In the genomic region with DNA sequence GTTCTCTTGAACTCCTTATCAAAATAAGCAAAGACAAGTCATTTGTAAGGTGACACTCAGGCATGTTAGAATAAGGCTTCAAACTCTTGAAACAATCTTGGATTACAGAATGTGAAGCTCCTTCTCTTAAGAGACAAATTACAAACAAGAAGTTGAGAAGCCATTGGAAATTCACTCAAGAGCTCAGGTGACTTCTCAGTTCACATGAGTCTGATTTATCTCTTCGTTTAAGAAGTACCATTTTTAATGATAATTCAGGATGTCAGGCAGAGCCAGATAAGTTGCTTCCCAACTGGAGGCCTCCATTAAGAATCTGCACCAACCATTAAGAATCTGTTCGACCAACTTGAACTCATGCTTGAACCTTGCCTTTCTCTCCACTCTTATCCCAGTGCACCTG, we compare ENCODE assay signal across 25 cellular contexts.
"Had no signal": no experiment of that assay in that cellular context is flagged by ENCODE, and none has a peak within 500 bp of the region (broad histone marks: within the 10 kb centered on the region; RNA-seq: fewer than 3 reads in every experiment).

No MANE protein-coding gene starts in this region.

- FAIRE-seq: astrocyte had no signal

- H3K27me3 Mint-ChIP-seq: activated CD8-positive, alpha-beta memory T cell treated with anti-CD3 and anti-CD28 coated beads, Interleukin-2, amount 10 ng/mL, durations not matched to agents 7 days and 5 days; activated naive CD8-positive, alpha-beta T cell had no signal

- H3K4me3 Mint-ChIP-seq: activated CD4-positive, alpha-beta T cell treated with anti-CD3 and anti-CD28 coated beads, Interleukin-2, amount 10 ng/mL, durations not matched to agents 24 days and 14 days; activated CD8-positive, alpha-beta memory T cell treated with anti-CD3 and anti-CD28 coated beads, Interleukin-2, amount 10 ng/mL, durations not matched to agents 7 days and 5 days; activated naive CD8-positive, alpha-beta T cell; activated T-cell treated with anti-CD3 and anti-CD28 coated beads, Interleukin-2, amount 50 U/mL, for 4 hours; T-helper 1 cell treated with Interleukin-12 subunit alpha and Interleukin-12 subunit beta and Interleukin-4 antibody, amounts not matched to agents 30 μg/mL and 1 μg/mL, for 36 hours had no signal

- H3K4me3 ChIP-seq: cardiac muscle cell had no signal

- H3K9me3 ChIP-seq: SJCRH30 had no signal

- H3K4me1 Mint-ChIP-seq: activated CD4-positive, alpha-beta T cell treated with anti-CD3 and anti-CD28 coated beads, Interleukin-2, amount 10 ng/mL, durations not matched to agents 24 days and 14 days; activated CD8-positive, alpha-beta memory T cell treated with anti-CD3 and anti-CD28 coated beads, Interleukin-2, amount 10 ng/mL, durations not matched to agents 7 days and 5 days had no signal

- H3K9me3 Mint-ChIP-seq: activated CD4-positive, alpha-beta T cell treated with anti-CD3 and anti-CD28 coated beads, Interleukin-2, amount 10 ng/mL, durations not matched to agents 24 days and 14 days; activated T-cell treated with anti-CD3 and anti-CD28 coated beads, Interleukin-2, amount 50 U/mL, for 4 hours; T-helper 1 cell treated with Interleukin-12 subunit alpha and Interleukin-12 subunit beta and Interleukin-4 antibody, amounts not matched to agents 30 μg/mL and 1 μg/mL, for 36 hours had no signal

- H3K36me3 Mint-ChIP-seq: activated CD8-positive, alpha-beta memory T cell treated with anti-CD3 and anti-CD28 coated beads, Interleukin-2, amount 10 ng/mL, durations not matched to agents 7 days and 5 days; activated naive CD8-positive, alpha-beta T cell had no signal

- H3K36me3 ChIP-seq: brain microvascular endothelial cell, cardiac muscle cell, SJCRH30 had no signal

- H3K27ac Mint-ChIP-seq: activated CD4-positive, alpha-beta T cell treated with anti-CD3 and anti-CD28 coated beads, Interleukin-2, amount 10 ng/mL, durations not matched to agents 24 days and 14 days; activated CD8-positive, alpha-beta memory T cell treated with anti-CD3 and anti-CD28 coated beads, Interleukin-2, amount 10 ng/mL, durations not matched to agents 7 days and 5 days; activated naive CD8-positive, alpha-beta T cell; T-helper 1 cell treated with Interleukin-12 subunit alpha and Interleukin-12 subunit beta and Interleukin-4 antibody, amounts not matched to agents 30 μg/mL and 1 μg/mL, for 36 hours had no signal

- ATAC-seq: activated CD8-positive, alpha-beta memory T cell treated with anti-CD3 and anti-CD28 coated beads, Interleukin-2, amount 10 ng/mL, durations not matched to agents 7 days and 5 days; activated T-cell treated with anti-CD3 and anti-CD28 coated beads, Interleukin-2, amount 50 U/mL, for 4 hours; Panc1 had no signal

- H3K27me3 ChIP-seq: brain microvascular endothelial cell, cardiac muscle cell, SJCRH30 had no signal

- H3K27ac ChIP-seq: brain microvascular endothelial cell, cardiac muscle cell, SJCRH30 had no signal

- DNase-seq: activated CD4-positive, alpha-beta T cell treated with anti-CD3 and anti-CD28 coated beads for 1 hour; activated CD4-positive, alpha-beta T cell treated with anti-CD3 and anti-CD28 coated beads, Interleukin-2, amount 10 ng/mL, durations not matched to agents 24 days and 14 days; activated CD4-positive, alpha-beta T cell treated with anti-CD3 and anti-CD28 coated beads, Interleukin-2, amount 50 U/mL, for 48 hours; activated CD8-positive, alpha-beta memory T cell treated with anti-CD3 and anti-CD28 coated beads, Interleukin-2, amount 10 ng/mL, durations not matched to agents 7 days and 5 days; activated effector memory CD4-positive, alpha-beta T cell treated with anti-CD3 and anti-CD28 coated beads, Interleukin-2, amount 50 U/mL, for 16 hours; activated naive CD4-positive, alpha-beta T cell treated with Interleukin-2 at 50 U/mL for 16 hours; activated T-cell treated with anti-CD3 and anti-CD28 coated beads, Interleukin-2, amount 50 U/mL, for 4 hours; amygdala; brain microvascular endothelial cell; KG1; NCI-H1048; NCI-H146; NCI-H187 treated with DMSO at 0.1 percent for 48 hours; NCI-H2081 treated with DMSO at 0.1 percent for 48 hours; NCI-H226; NCI-H526; OCI-M1; Right ventricle myocardium superior; RPMI8226 had no signal
